ENCODE assay signal across 14 cellular contexts in the genomic region with DNA sequence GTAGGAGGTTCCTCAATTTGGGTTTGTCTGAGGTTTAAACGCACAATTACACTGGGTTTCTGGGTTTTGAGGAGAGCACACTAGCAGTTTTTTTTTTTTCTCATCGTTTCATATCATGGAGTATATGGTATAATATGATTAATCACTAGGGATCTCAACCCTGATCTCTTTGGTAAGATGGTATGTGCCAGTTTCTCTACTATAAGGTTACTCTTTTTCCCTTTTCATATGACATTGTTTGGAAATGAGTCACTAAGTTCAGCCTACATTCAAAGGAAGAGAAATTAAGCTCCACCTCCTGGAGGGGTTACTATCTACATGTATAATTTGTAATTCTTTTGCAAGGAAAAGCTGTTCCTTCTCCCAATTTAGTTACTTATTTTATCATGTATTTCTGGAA. TPM values are rescaled to one million over a fixed set of nuclear protein-coding genes. Genes with fewer than 3 reads are reported as not detected.
DNase-seq lines count a peak whose midpoint lies in the region; ATAC-seq, FAIRE-seq and TF ChIP-seq lines count a peak whose summit lies in the region.
"Had no signal": no experiment of that assay in that cellular context is flagged by ENCODE, and none has a peak within 500 bp of the region (broad histone marks: within the 10 kb centered on the region; RNA-seq: fewer than 3 reads in every experiment).

No MANE protein-coding gene starts in this region.

- TF ChIP-seq CTCF in Calu3 (IDR thresholded peaks at IDR 0.05; ENCODE audit: unreplicated experiment) (no peak), astrocyte (IDR thresholded peaks at IDR 0.05; ENCODE audit: insufficient read depth, low read depth, low read length) (no peak), psoas muscle (IDR thresholded peaks at IDR 0.05) (no peak), MM.1S (IDR thresholded peaks at IDR 0.05; ENCODE audit: low read length) (no peak)

- no peaks in the 10 kb centered on the region for H3K4me1 ChIP-seq in astrocyte (ENCODE audit: insufficient read depth, low read length)
- no peaks in the 10 kb centered on the region for H3K4me1 ChIP-seq in psoas muscle
- H3K4me1 ChIP-seq in MM.1S (ENCODE audit: low read length) = no peaks in the 10 kb centered on the region
- H3K4me1 ChIP-seq: Peyer's patch had no signal

- H3K27ac Mint-ChIP-seq in Calu3 (ENCODE audit: unreplicated experiment) (peak overlapping the region; percentile 40), astrocyte (ENCODE audit: unreplicated experiment) (no peak overlapping the region)

- intact Hi-C loops in Calu3 (cut with micrococcal nuclease; ENCODE audit: unreplicated experiment) = no loop called here
- intact Hi-C loops in psoas muscle (cut with DNase I) = no loop called here

- no peaks in the 10 kb centered on the region for H3K9me3 ChIP-seq in astrocyte (ENCODE audit: insufficient read depth, low read depth, low read length)
- peaks cover 9% of the 10 kb centered on the region for H3K9me3 ChIP-seq in psoas muscle
- H3K9me3 ChIP-seq in MM.1S (replicated peaks; ENCODE audit: insufficient read depth, low read length) = no peaks in the 10 kb centered on the region

- no peak for FAIRE-seq in astrocyte (lab: Jason Lieb, UNC)
- FAIRE-seq: colon had no signal

- WGBS in psoas muscle, 3 donors = 91 to 94% (median 93%) methylated on average over 2 of the region's 2 CpGs

- no peaks in the 10 kb centered on the region for H3K9me2 ChIP-seq in MM.1S (replicated peaks; ENCODE audit: insufficient read depth, low read length)

- H3K79me2 ChIP-seq in astrocyte (ENCODE audit: insufficient read depth, low read length) (no peaks in the 10 kb centered on the region), MM.1S (ENCODE audit: low read length) (no peaks in the 10 kb centered on the region)

- CTCF ChIA-PET in Calu3 (lab: Charles Lee) = interaction anchor here (0.7 kb wide), 2 partner anchors 19 to 308 kb away, joined by 3 to 5 read pairs; no protein-coding TSS in a partner anchor

- H4K20me1 ChIP-seq in astrocyte (ENCODE audit: insufficient read depth, low read length) (no peaks in the 10 kb centered on the region), MM.1S (ENCODE audit: insufficient read depth, low read length) (no peaks in the 10 kb centered on the region)

- H3K27me3 ChIP-seq in astrocyte (ENCODE audit: insufficient read depth, low read length) (no peaks in the 10 kb centered on the region), psoas muscle (ENCODE audit: insufficient read depth in 3 of 3, low read length in 2 of 3) (no peaks in the 10 kb centered on the region), MM.1S (replicated peaks; ENCODE audit: insufficient read depth, low read length) (no peaks in the 10 kb centered on the region)
- H3K27me3 ChIP-seq: Peyer's patch had no signal

- H3K4me3 ChIP-seq in astrocyte (ENCODE audit: insufficient read depth, low read depth, low read length) (no peak overlapping the region), psoas muscle (no peak overlapping the region), MM.1S (ENCODE audit: low read length) (no peak overlapping the region)
- H3K4me3 ChIP-seq: Peyer's patch had no signal

- no peaks in the 10 kb centered on the region for H3K27me3 Mint-ChIP-seq in Calu3 (ENCODE audit: unreplicated experiment)
- H3K27me3 Mint-ChIP-seq in astrocyte (ENCODE audit: low read depth, unreplicated experiment) = no peaks in the 10 kb centered on the region

- H2AFZ ChIP-seq in astrocyte (ENCODE audit: low read depth, low read length) (no peak overlapping the region), MM.1S (ENCODE audit: low read length) (no peak overlapping the region)

- ATAC-seq in HG03039 (IDR thresholded peaks at IDR 0.05; ENCODE audit: unreplicated experiment) (peak; percentile 56), HG03025 (IDR thresholded peaks at IDR 0.05; ENCODE audit: low FRiP score, unreplicated experiment) (no peak), GM21786 (IDR thresholded peaks at IDR 0.05; ENCODE audit: unreplicated experiment) (no peak), psoas muscle (no peak)

- no peak overlapping the region for H3K4me3 Mint-ChIP-seq in Calu3 (ENCODE audit: low read depth, unreplicated experiment)
- no peak overlapping the region for H3K4me3 Mint-ChIP-seq in astrocyte (ENCODE audit: unreplicated experiment)

- H3K27ac ChIP-seq in astrocyte (ENCODE audit: low read depth, low read length) (peak overlapping the region; percentile 28), psoas muscle (no peak overlapping the region), MM.1S (ENCODE audit: low read length) (no peak overlapping the region)
- H3K27ac ChIP-seq: Peyer's patch had no signal

- no TSS peak for BruUV-seq in Calu3 (replicated peaks; lab: Mats Ljungman, UMichigan)

- peaks cover 12% of the 10 kb centered on the region for H3K36me3 ChIP-seq in astrocyte (ENCODE audit: insufficient read depth, low read length)
- H3K36me3 ChIP-seq in psoas muscle (ENCODE audit: insufficient read depth in 1 of 2, low read depth in 1 of 2) = peaks cover 7 to 72% of the 10 kb centered on the region in 2 donors
- H3K36me3 ChIP-seq in MM.1S (replicated peaks; ENCODE audit: insufficient read depth, low read length) = peaks cover 13% of the 10 kb centered on the region

- no peak for DNase-seq in Calu3
- DNase-seq in astrocyte (ENCODE audit: low read depth) = peak; percentile 74
- DNase-seq in kidney glomerular epithelial cell (lab: John Stamatoyannopoulos, UW) = peak; percentile 15
- no peak for DNase-seq in psoas muscle
- DNase-seq in MM.1S = no peak
- DNase-seq: activated CD4-positive, alpha-beta T cell treated with anti-CD3 and anti-CD28 coated beads for 48 hours; GF-D8; NCI-H146; occipital lobe; Peyer's patch had no signal

- H3K9me3 Mint-ChIP-seq in Calu3 (ENCODE audit: low read depth, unreplicated experiment) (peaks cover 7% of the 10 kb centered on the region), astrocyte (ENCODE audit: unreplicated experiment) (peaks cover 3% of the 10 kb centered on the region)

- H3K36me3 Mint-ChIP-seq in Calu3 (ENCODE audit: insufficient read depth, unreplicated experiment) (peaks cover 31% of the 10 kb centered on the region), astrocyte (ENCODE audit: low read depth, unreplicated experiment) (peaks cover 35% of the 10 kb centered on the region)

- peaks cover 12% of the 10 kb centered on the region for H3K4me1 Mint-ChIP-seq in Calu3 (ENCODE audit: low read depth, unreplicated experiment)
- H3K4me1 Mint-ChIP-seq in astrocyte (ENCODE audit: low read depth, unreplicated experiment) = peaks cover 7% of the 10 kb centered on the region

- no peak overlapping the region for H3K9ac ChIP-seq in astrocyte (ENCODE audit: low read length)
- H3K9ac ChIP-seq in MM.1S (ENCODE audit: low read length) = no peak overlapping the region

- no peaks in the 10 kb centered on the region for H3F3A ChIP-seq in MM.1S (ENCODE audit: insufficient read depth, low read length)

- H3K4me2 ChIP-seq in astrocyte (ENCODE audit: low read length) (peak overlapping the region; percentile 28), MM.1S (ENCODE audit: low read depth, low read length) (no peak overlapping the region)

RNA-seq across cellular contexts. Expression of a gene that starts 35.2 kb away (rescaled TPM):
- 55.9 and 61.2 TPM in 2 replicates for total RNA-seq in Calu3 (2022)
- 32.2 and 38.5 TPM in 2 replicates for total RNA-seq in astrocyte
- total RNA-seq in psoas muscle = 10 to 100 TPM; 48.2 to 69.1 (median 65.8) TPM
- polyA plus RNA-seq in psoas muscle = 10 to 100 TPM; 22.6 to 63.6 (median 52.1) TPM

RNA-seq across cellular contexts. Expression of a gene that starts 35.3 kb away (rescaled TPM):
- 11.0 and 13.5 TPM in 2 replicates for total RNA-seq in Calu3 (2022)
- 8.1 and 10.7 TPM in 2 replicates for total RNA-seq in astrocyte
- 1 to 10 TPM; 5.1 to 6.4 (median 5.8) TPM for total RNA-seq in psoas muscle
- 10 to 100 TPM in 2 of 3 donors, 1 to 10 TPM in 1; 7.8 to 15.2 (median 10.6) TPM for polyA plus RNA-seq in psoas muscle

RNA-seq across cellular contexts. Expression of a gene that starts 53.2 kb away (rescaled TPM):
- total RNA-seq in Calu3 (2022) = not detected in 2 replicates
- total RNA-seq in astrocyte = 0.64 and 0.84 TPM in 2 replicates
- not detected for total RNA-seq in psoas muscle
- polyA plus RNA-seq in psoas muscle = not detected
- total RNA-seq: Peyer's patch had no signal

Comparison
In these comparisons a context has a peak if more than half of its experiments do, and no peak if none do; other contexts are left out.
1. DNase-seq: peak in astrocyte (single experiment) and kidney glomerular epithelial cell (single experiment); none in Calu3 (single experiment), psoas muscle (0 of 2) and MM.1S (single experiment).